In genomic region chr5:44199408-44199807, GRCh38 we compare ENCODE assay signal across 8 cellular contexts.
"Had no signal": no experiment of that assay in that cellular context is flagged by ENCODE, and none has a peak within 500 bp of the region (broad histone marks: within the 10 kb centered on the region; RNA-seq: fewer than 3 reads in every experiment).

No MANE protein-coding gene starts in this region.

- FAIRE-seq: H1, H54, HTR-8/SVneo had no signal

- H3K27ac ChIP-seq: KMS-11 had no signal

- H3K9ac ChIP-seq: KMS-11 had no signal

- ATAC-seq: GM23338 had no signal

- H2AFZ ChIP-seq: GM23338 had no signal

- H3K4me2 ChIP-seq: GM23338, KMS-11 had no signal

- DNase-seq: H9, HCEC 1CT, KBM-7 had no signal

- H3K4me3 ChIP-seq: GM23338 had no signal
